ENCODE assay signal across 11 cellular contexts in genomic region chr7:155208681-155209477, GRCh38.
DNase-seq lines count a peak whose midpoint lies in the region; ATAC-seq, FAIRE-seq and TF ChIP-seq lines count a peak whose summit lies in the region.
"Had no signal": no experiment of that assay in that cellular context is flagged by ENCODE, and none has a peak within 500 bp of the region (broad histone marks: within the 10 kb centered on the region; RNA-seq: fewer than 3 reads in every experiment).

No MANE protein-coding gene starts in this region.

- H3K9me3 ChIP-seq in kidney (ENCODE audit: control insufficient read depth in 1 of 2, low read length in 2 of 2): no peaks in the 10 kb centered on the region

- DNase-seq in Daoy (ENCODE audit: low read depth) (peak; percentile 48), LoVo (ENCODE audit: low spot score) (peak; percentile 75), posterior vena cava (ENCODE audit: low spot score) (peak; percentile 84), inferior parietal cortex (ENCODE audit: extremely low spot score) (no peak), cortex of kidney (lab: John Stamatoyannopoulos, UW) (no peak), kidney (no peak)
- DNase-seq in effector memory CD8-positive, alpha-beta T cell: no peak
- DNase-seq: NCI-H1694, retina had no signal

- FAIRE-seq in kidney (lab: Jason Lieb, UNC): no peak

- H3K4me1 ChIP-seq in kidney (ENCODE audit: control insufficient read depth in 1 of 2, insufficient read depth in 1 of 2, low read depth in 1 of 2, low read length in 2 of 2): peaks cover 0 to 4% of the 10 kb centered on the region in 2 donors

- intact Hi-C loops in posterior vena cava (cut with DNase I): no loop called here
- intact Hi-C loops in kidney (cut with DNase I): no loop called here

- H3K9me3 Mint-ChIP-seq in effector memory CD8-positive, alpha-beta T cell: peaks cover 0 to 3% of the 10 kb centered on the region in 2 donors

- H3K9ac ChIP-seq in kidney (ENCODE audit: low read length in 2 of 2): peak overlapping the region in 1 of 2 donors; percentile 2

- H3K27me3 Mint-ChIP-seq in effector memory CD8-positive, alpha-beta T cell: peaks cover 0 to 6% of the 10 kb centered on the region in 2 donors

- H3K4me3 ChIP-seq in kidney (ENCODE audit: low read length in 2 of 2): no peak overlapping the region

- peaks cover 22 to 24% of the 10 kb centered on the region in 2 donors for H3K4me1 Mint-ChIP-seq in effector memory CD8-positive, alpha-beta T cell (ENCODE audit: low read depth in 2 of 2)

- no peak for ATAC-seq in effector memory CD8-positive, alpha-beta T cell (replicated peaks)
- no peak for ATAC-seq in GM21717 (IDR thresholded peaks at IDR 0.05; ENCODE audit: unreplicated experiment)
- ATAC-seq: SK-N-SH treated with all-trans-retinoic acid at 6 μM for 48 hours had no signal

- peaks cover 6% of the 10 kb centered on the region for H3K36me3 Mint-ChIP-seq in effector memory CD8-positive, alpha-beta T cell (ENCODE audit: insufficient read depth)

- TF ChIP-seq CTCF in kidney (IDR thresholded peaks at IDR 0.05; ENCODE audit: borderline replicate concordance, extremely low read depth, insufficient read depth): no peak

- no peak overlapping the region for H3K27ac ChIP-seq in kidney (ENCODE audit: low read depth in 2 of 2, low read length in 2 of 2)

- H3K27ac Mint-ChIP-seq in effector memory CD8-positive, alpha-beta T cell: peak overlapping the region; percentile 39 to 66

- H3K4me3 Mint-ChIP-seq in effector memory CD8-positive, alpha-beta T cell: no peak overlapping the region

- no peaks in the 10 kb centered on the region for H3K36me3 ChIP-seq in kidney (ENCODE audit: control insufficient read depth in 1 of 2, insufficient read depth in 2 of 2, low read length in 2 of 2)

Comparison
In these comparisons a context has a peak if more than half of its experiments do, and no peak if none do; other contexts are left out.
1. DNase-seq: peak in Daoy (single experiment), LoVo (single experiment) and posterior vena cava (single experiment); none in effector memory CD8-positive, alpha-beta T cell (0 of 3), inferior parietal cortex (single experiment), cortex of kidney (single experiment) and kidney (single experiment).